Comparison of ENCODE assay signal across 8 cellular contexts in genomic region chr9:88388886-88389617, GRCh38. TPM values are rescaled to one million over a fixed set of nuclear protein-coding genes. Genes with fewer than 3 reads are reported as not detected.
DNase-seq lines count a peak whose midpoint lies in the region; ATAC-seq and TF ChIP-seq lines count a peak whose summit lies in the region.

No MANE protein-coding gene starts in this region.

- intact Hi-C loops in posterior cingulate gyrus (cut with DNase I) = loop anchor here (2.0 to 5.0 kb wide), 2 partner anchors 152 to 190 kb away; no protein-coding TSS in a partner anchor

- peak; percentile 36 for ATAC-seq in GM21526 (IDR thresholded peaks at IDR 0.05; ENCODE audit: low FRiP score, unreplicated experiment)

- peaks cover 0 to 25% of the 10 kb centered on the region in 2 donors for H3K4me1 ChIP-seq in right atrium auricular region

- H3K9me3 ChIP-seq in SK-N-MC (ENCODE audit: low read depth, low read length) (no peaks in the 10 kb centered on the region), right atrium auricular region (no peaks in the 10 kb centered on the region)

- H3K27me3 ChIP-seq in right atrium auricular region = no peaks in the 10 kb centered on the region

- H3K36me3 ChIP-seq in SK-N-MC (ENCODE audit: insufficient read depth, low read length) (peaks cover 32% of the 10 kb centered on the region), right atrium auricular region (no peaks in the 10 kb centered on the region)

- DNase-seq in Daoy (ENCODE audit: low read depth) (peak; percentile 84), HuH-7 (ENCODE audit: low spot score) (peak; percentile 65), SK-N-MC (ENCODE audit: low read depth, low spot score) (no peak), amygdala (lab: John Stamatoyannopoulos, UW) (peak in 42 of 56 donors; percentile 6 to 78 (median 53)), right atrium auricular region (ENCODE audit: low spot score) (peak; percentile 63), posterior cingulate gyrus (peak in 9 of 10 donors; percentile 12 to 91 (median 32)), NCI-H446 treated with DMSO at 0.1 percent for 48 hours (lab: John Stamatoyannopoulos, UW) (no peak)

- H3K27ac ChIP-seq in SK-N-MC = peak overlapping the region; percentile 55
- H3K27ac ChIP-seq in right atrium auricular region = peak overlapping the region; percentile 82 to 90

- peak overlapping the region; percentile 82 for H3K9ac ChIP-seq in SK-N-MC (ENCODE audit: insufficient read length)

- H3K4me3 ChIP-seq in SK-N-MC = peak overlapping the region; percentile 95
- H3K4me3 ChIP-seq in right atrium auricular region = peak overlapping the region; percentile 70 to 86

- no peak for TF ChIP-seq CTCF in right atrium auricular region (IDR thresholded peaks at IDR 0.05)

RNA-seq across cellular contexts. Expression of gene SPIN1, which starts 0.8 kb away (rescaled TPM):
- total RNA-seq in Daoy (2014; rRNA removed; shearing (Covaris generic)) = 106 and 107 TPM in 2 replicates
- 10 to 100 TPM; 48.9 to 55.4 TPM for total RNA-seq in right atrium auricular region

Comparison
In these comparisons a context has a peak if more than half of its experiments do, and no peak if none do; other contexts are left out.
1. DNase-seq: peak in Daoy (single experiment), HuH-7 (single experiment), amygdala (42 of 56), right atrium auricular region (single experiment) and posterior cingulate gyrus (9 of 10); none in SK-N-MC (single experiment) and NCI-H446 treated with DMSO at 0.1 percent for 48 hours (single experiment).